8 cellular contexts compared by ENCODE assay signal in genomic region chr10:6647811-6648526, GRCh38.
DNase-seq lines count a peak whose midpoint lies in the region; ATAC-seq and TF ChIP-seq lines count a peak whose summit lies in the region.

No MANE protein-coding gene starts in this region.

- H3K27ac Mint-ChIP-seq in stimulated activated effector memory CD8-positive, alpha-beta T cell treated with anti-CD3 and anti-CD28 coated beads, Interleukin-12 subunit alpha, Interleukin-12 subunit beta, amount 100 ng/mL, for 72 hours: peak overlapping the region; percentile 97

- POLR2A ChIA-PET in AG04449 (lab: Yijun Ruan, JAX): no interaction called here

- no peak for DNase-seq in AG04449 (ENCODE audit: low read depth, low spot score)
- peak; percentile 32 for DNase-seq in HuH-7.5 (ENCODE audit: low spot score)
- DNase-seq in activated CD4-positive, CD25-positive, alpha-beta regulatory T cell (lab: John Stamatoyannopoulos, UW): peak; percentile 23 to 51 (median 42)
- DNase-seq in breast epithelium (ENCODE audit: low spot score in 2 of 2): no peak
- DNase-seq in medulla oblongata (ENCODE audit: extremely low spot score): peak; percentile 83
- DNase-seq in stimulated activated effector memory CD8-positive, alpha-beta T cell treated with anti-CD3 and anti-CD28 coated beads, Interleukin-12 subunit alpha, Interleukin-12 subunit beta, amount 100 ng/mL, for 72 hours (ENCODE audit: low spot score in 2 of 2): peak; percentile 64 to 85
- no peak for DNase-seq in DMS114 treated with DMSO at 0.1 percent for 48 hours (lab: John Stamatoyannopoulos, UW; ENCODE audit: unreplicated experiment)

- peaks cover 0 to 11% of the 10 kb centered on the region in 2 donors for H3K27me3 ChIP-seq in breast epithelium

- H3K27ac ChIP-seq in breast epithelium: no peak overlapping the region

- TF ChIP-seq CTCF in AG04449 (IDR thresholded peaks at IDR 0.05; ENCODE audit: insufficient read depth, low read length, missing control alignments) (peak; percentile 37), breast epithelium (IDR thresholded peaks at IDR 0.05) (peak in 2 of 3 donors; percentile 20 to 23)

- ATAC-seq in GM18870 (IDR thresholded peaks at IDR 0.05; ENCODE audit: unreplicated experiment): peak; percentile 69
- ATAC-seq in stimulated activated effector memory CD8-positive, alpha-beta T cell treated with anti-CD3 and anti-CD28 coated beads, Interleukin-12 subunit alpha, Interleukin-12 subunit beta, amount 100 ng/mL, for 72 hours: peak; percentile 82

- no peaks in the 10 kb centered on the region for H3K36me3 ChIP-seq in breast epithelium

- TF ChIP-seq POLR2A in breast epithelium (IDR thresholded peaks at IDR 0.05): no peak

- peaks cover 44% of the 10 kb centered on the region for H3K4me1 Mint-ChIP-seq in stimulated activated effector memory CD8-positive, alpha-beta T cell treated with anti-CD3 and anti-CD28 coated beads, Interleukin-12 subunit alpha, Interleukin-12 subunit beta, amount 100 ng/mL, for 72 hours

- intact Hi-C loops in breast epithelium (cut with DNase I; ENCODE audit: low total_unique reads): no loop called here

- H3K4me3 Mint-ChIP-seq in stimulated activated effector memory CD8-positive, alpha-beta T cell treated with anti-CD3 and anti-CD28 coated beads, Interleukin-12 subunit alpha, Interleukin-12 subunit beta, amount 100 ng/mL, for 72 hours: peak overlapping the region; percentile 57

- H3K9me3 Mint-ChIP-seq in stimulated activated effector memory CD8-positive, alpha-beta T cell treated with anti-CD3 and anti-CD28 coated beads, Interleukin-12 subunit alpha, Interleukin-12 subunit beta, amount 100 ng/mL, for 72 hours: no peaks in the 10 kb centered on the region

- CTCF ChIA-PET in AG04449 (lab: Yijun Ruan, JAX): no interaction called here

- no peak overlapping the region for H3K4me3 ChIP-seq in AG04449 (ENCODE audit: low read depth, low read length)
- no peak overlapping the region for H3K4me3 ChIP-seq in breast epithelium

- no peaks in the 10 kb centered on the region for H3K9me3 ChIP-seq in breast epithelium

- H3K4me1 ChIP-seq in breast epithelium: no peaks in the 10 kb centered on the region

- H3K36me3 Mint-ChIP-seq in stimulated activated effector memory CD8-positive, alpha-beta T cell treated with anti-CD3 and anti-CD28 coated beads, Interleukin-12 subunit alpha, Interleukin-12 subunit beta, amount 100 ng/mL, for 72 hours: peaks cover 4% of the 10 kb centered on the region

Comparison
In these comparisons a context has a peak if more than half of its experiments do, and no peak if none do; other contexts are left out.
1. DNase-seq: peak in HuH-7.5 (single experiment), activated CD4-positive, CD25-positive, alpha-beta regulatory T cell (4 of 4), medulla oblongata (single experiment) and stimulated activated effector memory CD8-positive, alpha-beta T cell treated with anti-CD3 and anti-CD28 coated beads, Interleukin-12 subunit alpha, Interleukin-12 subunit beta, amount 100 ng/mL, for 72 hours (2 of 2); none in AG04449 (single experiment), breast epithelium (0 of 2) and DMS114 treated with DMSO at 0.1 percent for 48 hours (single experiment).